Comparison of ENCODE assay signal across 15 cellular contexts in the genomic region with DNA sequence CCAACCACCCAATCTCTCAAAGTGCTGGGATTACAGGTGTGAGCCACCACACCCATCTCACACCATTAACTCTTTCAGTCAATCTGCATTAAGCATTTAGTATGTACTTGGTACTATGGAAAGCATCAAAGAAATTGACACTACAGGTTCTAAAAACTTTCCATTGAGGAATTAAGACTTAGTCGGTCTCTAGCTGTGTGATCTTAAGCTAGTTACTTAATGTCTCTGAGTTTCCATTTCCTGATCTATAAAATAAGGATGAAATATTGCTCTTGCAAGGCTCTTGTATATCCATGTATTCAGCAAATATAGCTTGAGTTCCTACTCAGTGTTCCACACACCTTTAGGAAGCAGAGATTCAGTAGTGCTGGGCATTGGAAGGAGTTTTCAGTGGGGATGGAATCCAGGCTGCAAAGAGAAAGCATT. TPM values are rescaled to one million over a fixed set of nuclear protein-coding genes. Genes with fewer than 3 reads are reported as not detected.
DNase-seq lines count a peak whose midpoint lies in the region; ATAC-seq and TF ChIP-seq lines count a peak whose summit lies in the region.
"Had no signal": no experiment of that assay in that cellular context is flagged by ENCODE, and none has a peak within 500 bp of the region (broad histone marks: within the 10 kb centered on the region; RNA-seq: fewer than 3 reads in every experiment).

No MANE protein-coding gene starts in this region.

- no peaks in the 10 kb centered on the region for H3K27me3 ChIP-seq in OCI-LY3 (ENCODE audit: low read depth, low read length)
- H3K27me3 ChIP-seq in mammary epithelial cell (ENCODE audit: insufficient read depth, low read length), result no peaks in the 10 kb centered on the region
- H3K27me3 ChIP-seq in A673 (replicated peaks; ENCODE audit: insufficient read depth, low read depth, low read length, poor library complexity), result no peaks in the 10 kb centered on the region
- H3K27me3 ChIP-seq: gastroesophageal sphincter, suprapubic skin had no signal

- H3K36me3 Mint-ChIP-seq in activated naive CD4-positive, alpha-beta T cell treated with anti-CD3 and anti-CD28 coated beads, Interleukin-2, amount 10 ng/mL, durations not matched to agents 7 days and 5 days, result no peaks in the 10 kb centered on the region
- H3K36me3 Mint-ChIP-seq in activated naive CD4-positive, alpha-beta T cell treated with anti-CD3 and anti-CD28 coated beads, Interleukin-2, amount 50 U/mL, for 72 hours, result peaks cover 0 to 8% of the 10 kb centered on the region in 2 donors
- H3K36me3 Mint-ChIP-seq in stimulated activated naive B cell treated with anti-CD40 and anti-IgM and Interleukin-4, amounts not matched to agents 10 μg/mL and 1 μg/mL and 100 μg/mL, for 72 hours, result no peaks in the 10 kb centered on the region
- H3K36me3 Mint-ChIP-seq: immature natural killer cell had no signal

- H3K4me2 ChIP-seq in OCI-LY3 (ENCODE audit: low read length) (peak overlapping the region; percentile 46), mammary epithelial cell (ENCODE audit: insufficient read depth, low read depth, low read length) (peak overlapping the region; percentile 77)

- H3K4me1 Mint-ChIP-seq in activated naive CD4-positive, alpha-beta T cell treated with anti-CD3 and anti-CD28 coated beads, Interleukin-2, amount 10 ng/mL, durations not matched to agents 7 days and 5 days, result peaks cover 45% of the 10 kb centered on the region
- H3K4me1 Mint-ChIP-seq in stimulated activated naive B cell treated with anti-CD40 and anti-IgM and Interleukin-4, amounts not matched to agents 10 μg/mL and 1 μg/mL and 100 μg/mL, for 72 hours, result peaks cover 34 to 74% of the 10 kb centered on the region in 2 donors

- H3K4me1 ChIP-seq in OCI-LY3 (ENCODE audit: low read length), result peaks cover 38% of the 10 kb centered on the region
- H3K4me1 ChIP-seq in mammary epithelial cell (ENCODE audit: insufficient read depth, low read length), result peaks cover 32% of the 10 kb centered on the region
- H3K4me1 ChIP-seq in A673 (ENCODE audit: insufficient read depth, low read length, poor library complexity, severe bottlenecking), result peaks cover 6% of the 10 kb centered on the region
- H3K4me1 ChIP-seq: gastroesophageal sphincter had no signal

- H3K79me2 ChIP-seq in OCI-LY3 (ENCODE audit: low read length) (no peaks in the 10 kb centered on the region), mammary epithelial cell (ENCODE audit: insufficient read depth, low read length) (no peaks in the 10 kb centered on the region)

- WGBS in mammary epithelial cell (ENCODE audit: low coverage, missing lambda C conversion rate), result 89% methylated on average over 1 of the region's 1 CpG

- H3K27ac Mint-ChIP-seq in activated naive CD4-positive, alpha-beta T cell treated with anti-CD3 and anti-CD28 coated beads, Interleukin-2, amount 10 ng/mL, durations not matched to agents 7 days and 5 days, result peak overlapping the region; percentile 64
- peak overlapping the region in 1 of 2 donors; percentile 84 for H3K27ac Mint-ChIP-seq in activated naive CD4-positive, alpha-beta T cell treated with anti-CD3 and anti-CD28 coated beads, Interleukin-2, amount 50 U/mL, for 72 hours
- H3K27ac Mint-ChIP-seq in stimulated activated naive B cell treated with anti-CD40 and anti-IgM and Interleukin-4, amounts not matched to agents 10 μg/mL and 1 μg/mL and 100 μg/mL, for 72 hours, result peak overlapping the region; percentile 83

- no peak overlapping the region for H3K4me3 Mint-ChIP-seq in activated naive CD4-positive, alpha-beta T cell treated with anti-CD3 and anti-CD28 coated beads, Interleukin-2, amount 10 ng/mL, durations not matched to agents 7 days and 5 days
- no peak overlapping the region for H3K4me3 Mint-ChIP-seq in stimulated activated naive B cell treated with anti-CD40 and anti-IgM and Interleukin-4, amounts not matched to agents 10 μg/mL and 1 μg/mL and 100 μg/mL, for 72 hours

- H3K36me3 ChIP-seq in OCI-LY3 (replicated peaks; ENCODE audit: low read depth, low read length) (no peaks in the 10 kb centered on the region), mammary epithelial cell (ENCODE audit: insufficient read depth, low read length) (no peaks in the 10 kb centered on the region), A673 (ENCODE audit: insufficient read depth, low read length, poor library complexity, severe bottlenecking) (no peaks in the 10 kb centered on the region)
- H3K36me3 ChIP-seq: gastroesophageal sphincter, suprapubic skin had no signal

- TSS peak; percentile 45 for BruUV-seq in mammary epithelial cell (replicated peaks; lab: Mats Ljungman, UMichigan)
- no TSS peak for BruUV-seq in A673 (replicated peaks; lab: Mats Ljungman, UMichigan)

- intact Hi-C loops in mammary epithelial cell (cut with micrococcal nuclease), result loop anchor here (1.0 to 10.0 kb wide), 2 partner anchors 60 to 178 kb away; no protein-coding TSS in a partner anchor
- intact Hi-C loops in A673 (cut with micrococcal nuclease; ENCODE audit: unreplicated experiment), result no loop called here

- POLR2A ChIA-PET in A673 (lab: Charles Lee; ENCODE audit: low non-redundant PET), result no interaction called here

- H3K9me3 ChIP-seq in OCI-LY3 (ENCODE audit: insufficient read depth, low read length), result no peaks in the 10 kb centered on the region
- H3K9me3 ChIP-seq in mammary epithelial cell (replicated peaks; ENCODE audit: insufficient read depth, low read length), result no peaks in the 10 kb centered on the region
- no peaks in the 10 kb centered on the region for H3K9me3 ChIP-seq in A673 (ENCODE audit: low read depth, low read length, poor library complexity, severe bottlenecking)
- H3K9me3 ChIP-seq: gastroesophageal sphincter, suprapubic skin had no signal

- TF ChIP-seq CTCF in OCI-LY3 (IDR thresholded peaks at IDR 0.05; ENCODE audit: low read depth, low read length) (no peak), mammary epithelial cell (conservative IDR thresholded peaks at IDR 0.05 in 1 of 2, IDR thresholded peaks at IDR 0.05 in 1 of 2; ENCODE audit: extremely low read depth in 1 of 2, insufficient read depth in 1 of 2, low read depth in 1 of 2, low read length in 2 of 2) (no peak), A673 (conservative IDR thresholded peaks at IDR 0.05; ENCODE audit: low read depth, low read length) (no peak)

- dilution Hi-C loops in mammary epithelial cell (cut with HindIII; ENCODE audit: low sequenced_read_pairs), result no loop called here

- DNase-seq in activated naive CD4-positive, alpha-beta T cell treated with anti-CD3 and anti-CD28 coated beads, Interleukin-2, amount 10 ng/mL, durations not matched to agents 7 days and 5 days, result no peak
- DNase-seq in activated naive CD4-positive, alpha-beta T cell treated with anti-CD3 and anti-CD28 coated beads, Interleukin-2, amount 50 U/mL, for 72 hours (ENCODE audit: low spot score in 2 of 2), result no peak
- no peak for DNase-seq in mammary epithelial cell
- no peak for DNase-seq in stimulated activated naive B cell treated with anti-CD40 and anti-IgM and Interleukin-4, amounts not matched to agents 10 μg/mL and 1 μg/mL and 100 μg/mL, for 72 hours
- DNase-seq in A673 (ENCODE audit: low spot score), result no peak
- DNase-seq in NCI-H187 (lab: John Stamatoyannopoulos, UW), result no peak
- no peak for DNase-seq in occipital lobe (lab: John Stamatoyannopoulos, UW)
- DNase-seq: activated gamma-delta T cell treated with Interleukin-2 at 50 U/mL for 16 hours, immature natural killer cell, NCI-H1092, NCI-H2227 treated with DMSO at 0.1 percent for 48 hours, nucleus accumbens had no signal

- no peak overlapping the region for H3K9ac ChIP-seq in OCI-LY3 (ENCODE audit: low read length)
- peak overlapping the region; percentile 54 for H3K9ac ChIP-seq in mammary epithelial cell (ENCODE audit: insufficient read depth, low read length)

- no peaks in the 10 kb centered on the region for H3K27me3 Mint-ChIP-seq in activated naive CD4-positive, alpha-beta T cell treated with anti-CD3 and anti-CD28 coated beads, Interleukin-2, amount 10 ng/mL, durations not matched to agents 7 days and 5 days
- no peaks in the 10 kb centered on the region for H3K27me3 Mint-ChIP-seq in stimulated activated naive B cell treated with anti-CD40 and anti-IgM and Interleukin-4, amounts not matched to agents 10 μg/mL and 1 μg/mL and 100 μg/mL, for 72 hours

- in situ Hi-C loops in mammary epithelial cell (cut with MboI; ENCODE audit: low sequenced_read_pairs in 2 of 2), result loop anchor here in 1 of 2 donors (5.0 kb wide), 1 partner anchor 60 kb away; no protein-coding TSS in a partner anchor

- H2AFZ ChIP-seq in OCI-LY3 (ENCODE audit: low read depth, low read length), result peak overlapping the region; percentile 73
- peak overlapping the region; percentile 78 for H2AFZ ChIP-seq in mammary epithelial cell (ENCODE audit: low read depth, low read length)

- H3K4me3 ChIP-seq in OCI-LY3 (ENCODE audit: low read length) (no peak overlapping the region), mammary epithelial cell (replicated peaks in 1 of 3; ENCODE audit: insufficient read depth in 1 of 3, low read depth in 2 of 3, low read length in 3 of 3) (no peak overlapping the region), A673 (ENCODE audit: low read depth, low read length, poor library complexity, severe bottlenecking) (no peak overlapping the region)
- H3K4me3 ChIP-seq: gastroesophageal sphincter, suprapubic skin had no signal

- H3K27ac ChIP-seq in OCI-LY3 (ENCODE audit: low read length) (no peak overlapping the region), mammary epithelial cell (ENCODE audit: insufficient read depth, low read depth, low read length) (peak overlapping the region; percentile 99), A673 (ENCODE audit: low read depth, low read length, poor library complexity, severe bottlenecking) (no peak overlapping the region)
- H3K27ac ChIP-seq: gastroesophageal sphincter, suprapubic skin had no signal

- no peak for ATAC-seq in activated naive CD4-positive, alpha-beta T cell treated with anti-CD3 and anti-CD28 coated beads, Interleukin-2, amount 50 U/mL, for 72 hours
- ATAC-seq in stimulated activated naive B cell treated with anti-CD40 and anti-IgM and Interleukin-4, amounts not matched to agents 10 μg/mL and 1 μg/mL and 100 μg/mL, for 72 hours (replicated peaks), result no peak
- ATAC-seq: gastroesophageal sphincter had no signal

- CTCF ChIA-PET in activated naive CD4-positive, alpha-beta T cell treated with anti-CD3 and anti-CD28 coated beads, Interleukin-2, amount 10 ng/mL, durations not matched to agents 7 days and 5 days (lab: Charles Lee), result interaction anchor here (1.3 kb wide), 1 partner anchor 69 kb away, joined by 6 read pairs; no protein-coding TSS in a partner anchor
- CTCF ChIA-PET in mammary epithelial cell (lab: Charles Lee; ENCODE audit: low non-redundant PET), result no interaction called here
- CTCF ChIA-PET in A673 (lab: Charles Lee), result no interaction called here

- H3K9me3 Mint-ChIP-seq in activated naive CD4-positive, alpha-beta T cell treated with anti-CD3 and anti-CD28 coated beads, Interleukin-2, amount 10 ng/mL, durations not matched to agents 7 days and 5 days, result no peaks in the 10 kb centered on the region
- H3K9me3 Mint-ChIP-seq in activated naive CD4-positive, alpha-beta T cell treated with anti-CD3 and anti-CD28 coated beads, Interleukin-2, amount 50 U/mL, for 72 hours, result no peaks in the 10 kb centered on the region
- H3K9me3 Mint-ChIP-seq in stimulated activated naive B cell treated with anti-CD40 and anti-IgM and Interleukin-4, amounts not matched to agents 10 μg/mL and 1 μg/mL and 100 μg/mL, for 72 hours, result no peaks in the 10 kb centered on the region
- H3K9me3 Mint-ChIP-seq: immature natural killer cell had no signal

- H4K20me1 ChIP-seq in OCI-LY3 (ENCODE audit: insufficient read depth, low read length) (no peaks in the 10 kb centered on the region), mammary epithelial cell (ENCODE audit: insufficient read depth, low read length) (no peaks in the 10 kb centered on the region)

RNA-seq across cellular contexts. Expression of gene NCOA3, which starts 48.9 kb away (rescaled TPM):
- 10 to 100 TPM; 81.6 to 92.6 TPM for total RNA-seq in activated naive CD4-positive, alpha-beta T cell treated with anti-CD3 and anti-CD28 coated beads, Interleukin-2, amount 50 U/mL, for 72 hours
- total RNA-seq in mammary epithelial cell, result 10 to 100 TPM; 26.7 to 29.6 TPM
- polyA plus RNA-seq in mammary epithelial cell, result 15.5 TPM
- 39.6 TPM for polyA minus RNA-seq in mammary epithelial cell
- 26.2 and 26.8 TPM in 2 replicates for total RNA-seq in A673 (2021)
- total RNA-seq in occipital lobe, result 53.2 TPM
